In genomic region chr1:30684881-30685795, GRCh38 we compare ENCODE assay signal across 9 cellular contexts. TPM values are rescaled to one million over a fixed set of nuclear protein-coding genes. Genes with fewer than 3 reads are reported as not detected.
DNase-seq lines count a peak whose midpoint lies in the region; ATAC-seq and TF ChIP-seq lines count a peak whose summit lies in the region.
"Had no signal": no experiment of that assay in that cellular context is flagged by ENCODE, and none has a peak within 500 bp of the region (broad histone marks: within the 10 kb centered on the region; RNA-seq: fewer than 3 reads in every experiment).

No MANE protein-coding gene starts in this region.

- peak overlapping the region in 4 of 10 donors; percentile 39 to 86 (median 68) for H3K27ac Mint-ChIP-seq in naive thymus-derived CD8-positive, alpha-beta T cell

- H3K4me3 Mint-ChIP-seq in naive thymus-derived CD8-positive, alpha-beta T cell, result peak overlapping the region; percentile 67 to 84 (median 73)

- peaks cover 9 to 17% (median 11%) of the 10 kb centered on the region in 4 donors for H3K4me1 Mint-ChIP-seq in naive thymus-derived CD8-positive, alpha-beta T cell

- peaks cover 4 to 46% (median 30%) of the 10 kb centered on the region in 5 donors for H3K27me3 Mint-ChIP-seq in naive thymus-derived CD8-positive, alpha-beta T cell

- H3K36me3 Mint-ChIP-seq in naive thymus-derived CD8-positive, alpha-beta T cell, result no peaks in the 10 kb centered on the region

- ATAC-seq in naive thymus-derived CD8-positive, alpha-beta T cell, result peak; percentile 83 to 87
- no peak for ATAC-seq in HG03354 (IDR thresholded peaks at IDR 0.05; ENCODE audit: poor library complexity, severe bottlenecking, unreplicated experiment)

- H3K9me3 Mint-ChIP-seq in naive thymus-derived CD8-positive, alpha-beta T cell, result no peaks in the 10 kb centered on the region

- POLR2A ChIA-PET in naive thymus-derived CD8-positive, alpha-beta T cell (lab: Charles Lee), result no interaction called here

- DNase-seq in DMS79 (lab: John Stamatoyannopoulos, UW), result peak; percentile 67
- peak; percentile 75 for DNase-seq in NCI-H526 treated with DMSO at 0.1 percent for 48 hours (lab: John Stamatoyannopoulos, UW)
- DNase-seq in cortex of kidney (lab: John Stamatoyannopoulos, UW), result peak; percentile 24
- peak in 8 of 10 donors; percentile 4 to 75 (median 42) for DNase-seq in naive thymus-derived CD8-positive, alpha-beta T cell
- no peak for DNase-seq in SHP77 treated with DMSO at 0.1 percent for 48 hours (lab: John Stamatoyannopoulos, UW)
- no peak for DNase-seq in GM20000 (ENCODE audit: low spot score)
- no peak for DNase-seq in NCI-H446 treated with DMSO at 0.1 percent for 48 hours (lab: John Stamatoyannopoulos, UW)

- no peak for TF ChIP-seq CTCF in GM20000 (IDR thresholded peaks at IDR 0.05; ENCODE audit: extremely low read depth, missing control alignments)

RNA-seq across cellular contexts. Expression of gene MATN1, which starts 38.2 kb away (rescaled TPM):
- under 1 TPM; 0.47 to 0.96 TPM for total RNA-seq in naive thymus-derived CD8-positive, alpha-beta T cell
- polyA plus RNA-seq in naive thymus-derived CD8-positive, alpha-beta T cell, result under 1 TPM in 1 of 3 donors, not detected in 2; 0.07 TPM
- total RNA-seq: T-helper 2 cell treated with Interferon-gamma antibody and Interleukin-4, amounts not matched to agents 100 ng/mL and 5 ng/mL, for 36 hours had no signal

Comparison
In these comparisons a context has a peak if more than half of its experiments do, and no peak if none do; other contexts are left out.
1. DNase-seq: peak in DMS79 (single experiment), NCI-H526 treated with DMSO at 0.1 percent for 48 hours (single experiment), cortex of kidney (single experiment) and naive thymus-derived CD8-positive, alpha-beta T cell (8 of 10); none in SHP77 treated with DMSO at 0.1 percent for 48 hours (single experiment), GM20000 (single experiment) and NCI-H446 treated with DMSO at 0.1 percent for 48 hours (single experiment).